ENCODE assay signal across 9 cellular contexts in the genomic region with DNA sequence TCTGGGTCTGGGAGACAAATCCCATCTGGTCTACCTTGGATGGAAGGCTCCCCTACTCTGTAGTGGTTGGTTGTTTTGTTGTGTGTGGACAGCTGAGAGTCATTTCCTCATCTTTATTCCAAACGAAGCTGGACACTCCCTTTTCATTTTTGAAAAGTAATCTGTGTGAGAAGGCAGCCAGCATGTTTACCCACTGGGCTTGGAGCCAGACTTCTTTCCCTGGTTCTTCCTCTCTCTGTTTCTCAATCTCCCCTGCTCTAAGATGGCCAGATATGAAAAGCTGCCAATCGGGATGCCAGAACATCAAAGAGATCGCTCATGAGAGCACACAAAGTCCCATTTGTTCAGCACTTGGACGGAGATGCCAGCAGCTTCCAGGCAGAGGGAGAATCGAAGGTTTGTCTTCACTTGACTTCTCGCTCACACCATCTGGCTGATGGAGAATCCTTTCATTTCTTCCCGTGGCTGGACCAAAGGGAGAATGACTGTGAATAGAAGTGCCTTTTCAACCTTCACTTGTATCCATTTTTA.
A peak's percentile ranks its signal among the peaks of the same experiment; 100 is the strongest.
DNase-seq lines count a peak whose midpoint lies in the region; ATAC-seq and TF ChIP-seq lines count a peak whose summit lies in the region.
"Had no signal": no experiment of that assay in that cellular context is flagged by ENCODE, and none has a peak within 500 bp of the region (broad histone marks: within the 10 kb centered on the region; RNA-seq: fewer than 3 reads in every experiment).

No MANE protein-coding gene starts in this region.

- H3K4me1 ChIP-seq in H9 (ENCODE audit: insufficient read depth, low read length) = no peaks in the 10 kb centered on the region

- no peaks in the 10 kb centered on the region for H3K4me1 Mint-ChIP-seq in H9

- H3K4ac ChIP-seq in H9 (ENCODE audit: low read depth, low read length) = no peak overlapping the region

- no peak for ATAC-seq in HG03439 (IDR thresholded peaks at IDR 0.05; ENCODE audit: unreplicated experiment)
- ATAC-seq: GM12878 had no signal

- H3T11ph ChIP-seq in H9 (ENCODE audit: low read length) = no peak overlapping the region

- no peak overlapping the region for H4K5ac ChIP-seq in H9 (ENCODE audit: insufficient read length, low read depth, low read length)

- no peak overlapping the region for H2AFZ ChIP-seq in H9 (ENCODE audit: low read length)

- H3K4me3 ChIP-seq in choroid plexus epithelial cell (ENCODE audit: low read depth, low read length) = peak overlapping the region; percentile 44
- H3K4me3 ChIP-seq in WERI-Rb-1 (ENCODE audit: low read depth, low read length) = no peak overlapping the region
- H3K4me3 ChIP-seq: GM12878 had no signal

- H3K27me3 ChIP-seq in H9 (ENCODE audit: insufficient read depth, low read length) (no peaks in the 10 kb centered on the region), WERI-Rb-1 (ENCODE audit: insufficient read depth, low read depth, severe bottlenecking) (no peaks in the 10 kb centered on the region)

- H3K4me3 Mint-ChIP-seq in H9 = no peak overlapping the region

- H3K23me2 ChIP-seq in H9 (ENCODE audit: insufficient read length, low read depth, low read length, poor library complexity, severe bottlenecking) = no peaks in the 10 kb centered on the region

- H3K18ac ChIP-seq in H9 (ENCODE audit: insufficient read length, low read depth, low read length) = no peak overlapping the region

- H3K79me2 ChIP-seq in H9 (ENCODE audit: insufficient read depth, low read length) = no peaks in the 10 kb centered on the region

- H2BK20ac ChIP-seq in H9 (ENCODE audit: low read depth, low read length, poor library complexity, severe bottlenecking) = no peak overlapping the region

- H3K9me3 ChIP-seq in H9 (ENCODE audit: control insufficient read depth, low read depth, low read length) (no peaks in the 10 kb centered on the region), WERI-Rb-1 (ENCODE audit: severe bottlenecking) (no peaks in the 10 kb centered on the region)

- no peak overlapping the region for H2BK120ac ChIP-seq in H9 (ENCODE audit: low read depth, low read length, poor library complexity, severe bottlenecking)

- TF ChIP-seq CTCF in choroid plexus epithelial cell (conservative IDR thresholded peaks at IDR 0.05; ENCODE audit: low read depth, low read length) = no peak
- no peak for TF ChIP-seq CTCF in H9 (conservative IDR thresholded peaks at IDR 0.05)
- TF ChIP-seq CTCF in WERI-Rb-1 (IDR thresholded peaks at IDR 0.05; ENCODE audit: low read depth, low read length) = no peak

- no peaks in the 10 kb centered on the region for H3K36me3 ChIP-seq in WERI-Rb-1

- no peak overlapping the region for H4K8ac ChIP-seq in H9 (replicated peaks; ENCODE audit: insufficient read length, low read depth, low read length)

- no peaks in the 10 kb centered on the region for H3K27me3 Mint-ChIP-seq in H9 (ENCODE audit: low read depth)

- H3K4me2 ChIP-seq in H9 (ENCODE audit: insufficient read depth, insufficient read length, low read length) = no peak overlapping the region

- H2AK5ac ChIP-seq in H9 (ENCODE audit: insufficient read length, low read length) = no peak overlapping the region

- H3K9me3 Mint-ChIP-seq in H9 = no peaks in the 10 kb centered on the region

- no peak overlapping the region for H3K27ac Mint-ChIP-seq in H9

- H4K91ac ChIP-seq in H9 (ENCODE audit: insufficient read length, low read depth, low read length) = no peak overlapping the region

- H2BK5ac ChIP-seq in H9 (ENCODE audit: insufficient read length, low read length) = no peak overlapping the region

- H3K27ac ChIP-seq in H9 (ENCODE audit: insufficient read length, low read depth, low read length) = no peak overlapping the region
- H3K27ac ChIP-seq in WERI-Rb-1 = no peak overlapping the region

- no peak overlapping the region for H3K9ac ChIP-seq in H9 (ENCODE audit: extremely low read depth, insufficient read length, low read length)

- H3K79me1 ChIP-seq in H9 (ENCODE audit: insufficient read depth, low read depth, low read length, poor library complexity, severe bottlenecking) = no peaks in the 10 kb centered on the region

- no peak overlapping the region for H3K56ac ChIP-seq in H9 (ENCODE audit: insufficient read length, low read depth, low read length)

- H3K36me3 Mint-ChIP-seq in H9 (ENCODE audit: insufficient read depth in 1 of 3, low read depth in 3 of 3) = no peaks in the 10 kb centered on the region

- WGBS in H9 (ENCODE audit: extremely low coverage, insufficient read length, low lambda C conversion rate) = no CpG with 5 or more reads among the region's 7 CpGs

- no peak overlapping the region for H2BK15ac ChIP-seq in H9 (ENCODE audit: low read depth, low read length)

- DNase-seq in C1 segment of cervical spinal cord (lab: John Stamatoyannopoulos, UW) (peak in 12 of 14 donors; percentile 7 to 87 (median 66)), NCI-H2196 (lab: John Stamatoyannopoulos, UW; ENCODE audit: unreplicated experiment) (peak; percentile 63), choroid plexus epithelial cell (ENCODE audit: low read depth) (peak; percentile 91), lung microvascular endothelial cell (ENCODE audit: low read depth in 2 of 2) (peak; percentile 57 to 75), NCI-H82 (lab: John Stamatoyannopoulos, UW) (no peak), H9 (no peak), WERI-Rb-1 (no peak)

- no peak overlapping the region for H3K23ac ChIP-seq in H9 (ENCODE audit: insufficient read length, low read depth, low read length)

- H2BK12ac ChIP-seq in H9 (ENCODE audit: insufficient read length, low read depth, low read length) = no peak overlapping the region

- no peaks in the 10 kb centered on the region for H4K20me1 ChIP-seq in H9 (ENCODE audit: control insufficient read depth, insufficient read depth, insufficient read length)

- H3K14ac ChIP-seq in H9 (ENCODE audit: insufficient read depth, low read length) = no peak overlapping the region

Comparison
In these comparisons a context has a peak if more than half of its experiments do, and no peak if none do; other contexts are left out.
1. DNase-seq: peak in C1 segment of cervical spinal cord (12 of 14), NCI-H2196 (single experiment), choroid plexus epithelial cell (single experiment) and lung microvascular endothelial cell (2 of 2); none in NCI-H82 (single experiment), H9 (single experiment) and WERI-Rb-1 (single experiment).